ENCODE assay signal across 8 cellular contexts in the genomic region with DNA sequence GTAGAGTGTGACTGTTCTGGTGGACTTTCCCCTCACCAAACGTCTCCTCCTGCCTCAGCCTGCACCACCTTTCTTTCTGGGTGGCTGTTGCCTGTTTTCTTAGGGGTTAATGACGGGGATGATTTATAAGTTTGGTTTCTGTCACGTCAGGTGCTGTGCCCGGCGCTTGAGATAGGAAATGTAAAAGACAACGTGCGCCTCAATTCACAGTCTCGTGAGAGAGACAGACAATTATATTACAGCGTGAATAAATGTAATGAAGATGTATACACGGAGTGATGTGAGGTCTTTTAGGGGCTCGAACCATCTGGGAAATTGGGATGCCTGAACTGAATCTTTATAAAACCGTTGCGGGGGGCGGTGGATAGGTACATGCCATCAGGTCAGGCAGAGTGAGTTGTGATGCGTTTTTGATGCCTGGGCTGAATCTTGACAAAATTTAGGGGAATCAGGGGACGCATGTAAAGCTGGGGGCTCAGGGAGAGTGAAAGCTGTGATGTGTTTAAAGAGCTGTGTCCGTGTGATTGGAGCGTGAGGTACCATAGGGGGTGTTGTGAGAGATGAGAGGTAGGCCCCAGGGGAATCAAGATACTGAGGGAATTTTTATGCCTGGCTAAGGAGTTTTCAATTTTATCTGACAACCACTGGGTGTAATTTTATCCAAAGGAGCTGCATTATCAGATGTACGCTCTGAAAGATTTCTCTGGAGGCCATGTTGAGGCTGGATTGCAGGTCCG. TPM values are rescaled to one million over a fixed set of nuclear protein-coding genes. Genes with fewer than 3 reads are reported as not detected.
DNase-seq lines count a peak whose midpoint lies in the region; ATAC-seq and TF ChIP-seq lines count a peak whose summit lies in the region.

No MANE protein-coding gene starts in this region.

- intact Hi-C loops in left lung (cut with DNase I) = no loop called here

- peak overlapping the region; percentile 83 for H3K4me3 ChIP-seq in LNCaP clone FGC (ENCODE audit: low read depth, low read length)
- H3K4me3 ChIP-seq in left lung = peak overlapping the region; percentile 87 to 89
- peak overlapping the region; percentile 56 to 91 (median 80) for H3K4me3 ChIP-seq in upper lobe of left lung

- peaks cover 2 to 4% of the 10 kb centered on the region in 2 donors for H3K36me3 ChIP-seq in left lung
- peaks cover 0 to 2% (median 0%) of the 10 kb centered on the region in 4 donors for H3K36me3 ChIP-seq in upper lobe of left lung

- TF ChIP-seq CTCF in LNCaP clone FGC (IDR thresholded peaks at IDR 0.05; ENCODE audit: control insufficient read depth, extremely low read depth, insufficient read depth) (no peak), left lung (IDR thresholded peaks at IDR 0.05) (no peak), upper lobe of left lung (IDR thresholded peaks at IDR 0.05) (no peak)

- TF ChIP-seq EP300 in upper lobe of left lung (IDR thresholded peaks at IDR 0.05) = no peak

- H3K9me3 ChIP-seq in left lung (no peaks in the 10 kb centered on the region), upper lobe of left lung (no peaks in the 10 kb centered on the region)

- H3K27me3 ChIP-seq in left lung = no peaks in the 10 kb centered on the region
- H3K27me3 ChIP-seq in upper lobe of left lung = no peaks in the 10 kb centered on the region

- peak; percentile 1 for ATAC-seq in left lung
- no peak for ATAC-seq in upper lobe of left lung (ENCODE audit: low FRiP score in 2 of 2)
- ATAC-seq in GM18511 (IDR thresholded peaks at IDR 0.05; ENCODE audit: unreplicated experiment) = no peak
- no peak for ATAC-seq in GM18502 (IDR thresholded peaks at IDR 0.05; ENCODE audit: poor library complexity, unreplicated experiment)

- peak overlapping the region; percentile 92 to 96 for H3K27ac ChIP-seq in left lung
- peak overlapping the region; percentile 93 to 95 (median 94) for H3K27ac ChIP-seq in upper lobe of left lung

- no peak for TF ChIP-seq POLR2A in upper lobe of left lung (IDR thresholded peaks at IDR 0.05)

- H3K4me1 ChIP-seq in left lung (peaks cover 0 to 15% of the 10 kb centered on the region in 2 donors), upper lobe of left lung (peaks cover 0 to 22% (median 11%) of the 10 kb centered on the region in 4 donors)

- WGBS in upper lobe of left lung, 2 donors = 6% methylated on average over 20 of the region's 20 CpGs

- peak; percentile 15 to 42 for DNase-seq in NOMO-1 (lab: John Stamatoyannopoulos, UW; ENCODE audit: unreplicated experiment in 2 of 2)
- no peak for DNase-seq in NOMO-1 treated with dmso at 0.1 percent for 144 hours (lab: John Stamatoyannopoulos, UW; ENCODE audit: unreplicated experiment)
- DNase-seq in LNCaP clone FGC (ENCODE audit: low read depth) = no peak
- peak; percentile 30 for DNase-seq in astrocyte of the hippocampus (ENCODE audit: low read depth, low spot score)
- DNase-seq in left lung = no peak
- no peak for DNase-seq in upper lobe of left lung

RNA-seq across cellular contexts. Expression of a gene that starts 0.8 kb away (rescaled TPM):
- total RNA-seq in left lung (10 to 100 TPM; 26.2 to 26.7 TPM), upper lobe of left lung (10 to 100 TPM in 4 of 6 donors, 1 to 10 TPM in 2; 7.2 to 26.1 (median 18.4) TPM)

RNA-seq across cellular contexts. Expression of a gene that starts 42.8 kb away (rescaled TPM):
- total RNA-seq in left lung = 10 to 100 TPM in 1 of 2 donors, 1 to 10 TPM in 1; 9.3 to 22.0 TPM
- total RNA-seq in upper lobe of left lung = 10 to 100 TPM in 3 of 6 donors, 1 to 10 TPM in 3; 1.0 to 13.6 (median 8.5) TPM

RNA-seq across cellular contexts. Expression of a gene that starts 46.2 kb away (rescaled TPM):
- total RNA-seq in left lung (10 to 100 TPM; 71.9 to 85.9 TPM), upper lobe of left lung (10 to 100 TPM; 27.7 to 70.6 (median 41.9) TPM)

Comparison
In these comparisons a context has a peak if more than half of its experiments do, and no peak if none do; other contexts are left out.
1. DNase-seq: peak in NOMO-1 (2 of 2) and astrocyte of the hippocampus (single experiment); none in NOMO-1 treated with dmso at 0.1 percent for 144 hours (single experiment), LNCaP clone FGC (single experiment), left lung (0 of 2) and upper lobe of left lung (0 of 2).
2. Peak in every context shown above with its lines, with median percentiles within 50 percentile points of each other: H3K4me3 ChIP-seq.